Comparison of ENCODE assay signal across 28 cellular contexts in the genomic region with DNA sequence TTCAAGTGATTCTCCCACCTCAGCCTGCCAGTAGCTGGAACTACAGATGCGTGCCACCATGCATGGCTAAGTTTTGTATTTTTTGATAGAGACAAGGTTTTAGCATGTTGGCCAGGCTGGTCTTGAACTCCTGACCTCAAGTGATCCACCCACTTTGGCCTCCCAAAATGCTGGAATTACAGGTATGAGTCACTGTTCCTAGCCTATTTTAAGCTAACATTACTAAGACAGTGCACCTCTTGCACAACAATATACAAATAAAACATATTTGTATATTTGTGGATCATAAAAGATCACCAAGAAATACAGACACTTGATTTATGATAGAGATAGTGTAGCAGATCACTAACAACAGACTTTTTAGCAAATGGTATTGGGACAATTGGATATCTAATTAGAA.
A peak's percentile ranks its signal among the peaks of the same experiment; 100 is the strongest.
DNase-seq lines count a peak whose midpoint lies in the region; ATAC-seq and TF ChIP-seq lines count a peak whose summit lies in the region.
"Had no signal": no experiment of that assay in that cellular context is flagged by ENCODE, and none has a peak within 500 bp of the region (broad histone marks: within the 10 kb centered on the region; RNA-seq: fewer than 3 reads in every experiment).

No MANE protein-coding gene starts in this region.

- no peaks in the 10 kb centered on the region for H3K9me3 Mint-ChIP-seq in MCF 10A (ENCODE audit: unreplicated experiment)
- H3K9me3 Mint-ChIP-seq: activated naive CD8-positive, alpha-beta T cell treated with anti-CD3 and anti-CD28 coated beads for 36 hours; CD8-positive, alpha-beta T cell; stimulated activated naive CD8-positive, alpha-beta T cell treated with anti-CD3 and anti-CD28 coated beads, Interleukin-15, amount 100 ng/mL, for 72 hours had no signal

- H2AFZ ChIP-seq in PC-3 (ENCODE audit: low read length) (no peak overlapping the region), fibroblast of lung (ENCODE audit: low read length) (no peak overlapping the region)

- ATAC-seq in PC-3, result peak; percentile 46
- no peak for ATAC-seq in activated CD4-positive, CD25-positive, alpha-beta regulatory T cell treated with anti-CD3 and anti-CD28 coated beads, Interleukin-2, amount 50 U/mL, for 24 hours
- ATAC-seq in body of pancreas, result no peak
- no peak for ATAC-seq in GM19463 (IDR thresholded peaks at IDR 0.05; ENCODE audit: unreplicated experiment)
- ATAC-seq: CD8-positive, alpha-beta T cell; left ventricle myocardium superior; naive thymus-derived CD4-positive, alpha-beta T cell; stimulated activated naive CD8-positive, alpha-beta T cell treated with anti-CD3 and anti-CD28 coated beads, Interleukin-15, amount 100 ng/mL, for 72 hours had no signal

- H3F3A ChIP-seq in PC-3 (ENCODE audit: low read length, unreplicated experiment), result peaks cover 5% of the 10 kb centered on the region

- TF ChIP-seq POLR2A in breast epithelium (IDR thresholded peaks at IDR 0.05) (no peak), body of pancreas (IDR thresholded peaks at IDR 0.05) (no peak)

- 78 to 82% methylated on average over 1 of the region's 1 CpG for WGBS in body of pancreas, 2 donors

- no peak overlapping the region for H3K27ac ChIP-seq in breast epithelium
- H3K27ac ChIP-seq in PC-3 (ENCODE audit: low read length), result peak overlapping the region; percentile 46
- no peak overlapping the region for H3K27ac ChIP-seq in fibroblast of lung (ENCODE audit: insufficient read depth, low read length)
- H3K27ac ChIP-seq in body of pancreas, result no peak overlapping the region
- H3K27ac ChIP-seq: psoas muscle, thyroid gland, VCaP had no signal

- H3K9ac ChIP-seq in PC-3 (ENCODE audit: low read length) (no peak overlapping the region), fibroblast of lung (ENCODE audit: insufficient read depth, low read length) (no peak overlapping the region)

- H3K27ac Mint-ChIP-seq in MCF 10A (ENCODE audit: low read depth, unreplicated experiment), result no peak overlapping the region
- H3K27ac Mint-ChIP-seq: activated naive CD8-positive, alpha-beta T cell treated with anti-CD3 and anti-CD28 coated beads for 36 hours; CD8-positive, alpha-beta T cell; naive thymus-derived CD4-positive, alpha-beta T cell; stimulated activated naive CD8-positive, alpha-beta T cell treated with anti-CD3 and anti-CD28 coated beads, Interleukin-15, amount 100 ng/mL, for 72 hours had no signal

- BruUV-seq in MCF 10A (replicated peaks; lab: Mats Ljungman, UMichigan), result no TSS peak
- BruUV-seq in PC-3 (replicated peaks; lab: Mats Ljungman, UMichigan), result no TSS peak

- H3K27me3 ChIP-seq in breast epithelium, result no peaks in the 10 kb centered on the region
- no peaks in the 10 kb centered on the region for H3K27me3 ChIP-seq in PC-3 (ENCODE audit: low read length)
- H3K27me3 ChIP-seq in fibroblast of lung (ENCODE audit: control insufficient read depth, insufficient read depth, low read length), result no peaks in the 10 kb centered on the region
- H3K27me3 ChIP-seq in body of pancreas, result no peaks in the 10 kb centered on the region
- H3K27me3 ChIP-seq: thyroid gland had no signal

- H3K4me1 Mint-ChIP-seq in MCF 10A (ENCODE audit: insufficient read depth, unreplicated experiment), result no peaks in the 10 kb centered on the region
- H3K4me1 Mint-ChIP-seq: activated naive CD8-positive, alpha-beta T cell treated with anti-CD3 and anti-CD28 coated beads for 36 hours; naive thymus-derived CD4-positive, alpha-beta T cell; stimulated activated naive CD8-positive, alpha-beta T cell treated with anti-CD3 and anti-CD28 coated beads, Interleukin-15, amount 100 ng/mL, for 72 hours had no signal

- POLR2A ChIA-PET in MCF 10A (lab: Yijun Ruan, JAX) (interaction anchor here (0.6 to 2.2 kb wide), 6 partner anchors 9 to 852 kb away, joined by 3 to 11 read pairs (median 4); no protein-coding TSS in a partner anchor), PC-3 (lab: Charles Lee; ENCODE audit: unreplicated experiment) (no interaction called here)

- no peaks in the 10 kb centered on the region for H4K20me1 ChIP-seq in PC-3 (ENCODE audit: low read length)
- no peaks in the 10 kb centered on the region for H4K20me1 ChIP-seq in fibroblast of lung (ENCODE audit: control insufficient read depth, extremely low read depth, insufficient read depth, low read length)

- H3K4me1 ChIP-seq in breast epithelium (no peaks in the 10 kb centered on the region), PC-3 (ENCODE audit: insufficient read depth, low read length) (peaks cover 34% of the 10 kb centered on the region), fibroblast of lung (ENCODE audit: control insufficient read depth, extremely low read depth, insufficient read depth, low read length) (no peaks in the 10 kb centered on the region), body of pancreas (no peaks in the 10 kb centered on the region)
- H3K4me1 ChIP-seq: psoas muscle, thyroid gland had no signal

- no peaks in the 10 kb centered on the region for H3K9me3 ChIP-seq in breast epithelium
- no peaks in the 10 kb centered on the region for H3K9me3 ChIP-seq in PC-3 (ENCODE audit: low read length)
- H3K9me3 ChIP-seq in fibroblast of lung (ENCODE audit: control insufficient read depth, insufficient read depth, low read depth, low read length), result no peaks in the 10 kb centered on the region
- no peaks in the 10 kb centered on the region for H3K9me3 ChIP-seq in body of pancreas
- H3K9me3 ChIP-seq: psoas muscle, thyroid gland had no signal

- H3K4me3 ChIP-seq in breast epithelium, result no peak overlapping the region
- H3K4me3 ChIP-seq in PC-3 (ENCODE audit: low read length), result no peak overlapping the region
- H3K4me3 ChIP-seq in fibroblast of lung (replicated peaks in 1 of 4; ENCODE audit: control extremely low read depth in 1 of 4, insufficient read depth in 1 of 4, low read depth in 3 of 4, low read length in 4 of 4), result no peak overlapping the region
- H3K4me3 ChIP-seq in body of pancreas, result no peak overlapping the region
- H3K4me3 ChIP-seq: psoas muscle, thyroid gland had no signal

- intact Hi-C loops in MCF 10A (cut with micrococcal nuclease) (no loop called here), breast epithelium (cut with DNase I; ENCODE audit: low total_unique reads) (no loop called here), PC-3 (cut with micrococcal nuclease) (no loop called here), body of pancreas (cut with DNase I) (no loop called here)

- H3K36me3 ChIP-seq in breast epithelium, result no peaks in the 10 kb centered on the region
- H3K36me3 ChIP-seq in PC-3 (ENCODE audit: low read depth, low read length), result no peaks in the 10 kb centered on the region
- H3K36me3 ChIP-seq in fibroblast of lung (ENCODE audit: control insufficient read depth, insufficient read depth, low read length), result no peaks in the 10 kb centered on the region
- no peaks in the 10 kb centered on the region for H3K36me3 ChIP-seq in body of pancreas (replicated peaks in 1 of 2; ENCODE audit: insufficient read depth in 1 of 2, low read depth in 2 of 2)
- H3K36me3 ChIP-seq: thyroid gland had no signal

- H3K27me3 Mint-ChIP-seq in MCF 10A (ENCODE audit: insufficient read depth, unreplicated experiment), result no peaks in the 10 kb centered on the region
- H3K27me3 Mint-ChIP-seq: activated naive CD8-positive, alpha-beta T cell treated with anti-CD3 and anti-CD28 coated beads for 36 hours; stimulated activated naive CD8-positive, alpha-beta T cell treated with anti-CD3 and anti-CD28 coated beads, Interleukin-15, amount 100 ng/mL, for 72 hours had no signal

- no peak for TF ChIP-seq CTCF in MCF 10A (IDR thresholded peaks at IDR 0.05; ENCODE audit: unreplicated experiment)
- no peak for TF ChIP-seq CTCF in breast epithelium (IDR thresholded peaks at IDR 0.05)
- no peak for TF ChIP-seq CTCF in PC-3 (conservative IDR thresholded peaks at IDR 0.05; ENCODE audit: low read depth, low read length)
- TF ChIP-seq CTCF in fibroblast of lung (conservative IDR thresholded peaks at IDR 0.05 in 1 of 2, IDR thresholded peaks at IDR 0.05 in 1 of 2; ENCODE audit: low read depth in 1 of 2, low read length in 2 of 2), result no peak
- TF ChIP-seq CTCF in body of pancreas (IDR thresholded peaks at IDR 0.05), result no peak

- H3K79me2 ChIP-seq in PC-3 (ENCODE audit: low read length) (no peaks in the 10 kb centered on the region), fibroblast of lung (ENCODE audit: control insufficient read depth, insufficient read depth, low read length) (no peaks in the 10 kb centered on the region)

- CTCF ChIA-PET in MCF 10A (lab: Yijun Ruan, JAX) (interaction anchor here (0.6 to 1.2 kb wide), 6 partner anchors 10 to 1516 kb away, joined by 3 read pairs; no protein-coding TSS in a partner anchor), PC-3 (lab: Charles Lee) (interaction anchor here (0.6 kb wide), 1 partner anchor 1136 kb away, joined by 3 read pairs; no protein-coding TSS in a partner anchor)

- H3K9me2 ChIP-seq in PC-3 (replicated peaks; ENCODE audit: low read length), result no peaks in the 10 kb centered on the region

- no peak overlapping the region for H3K4me3 Mint-ChIP-seq in MCF 10A (ENCODE audit: unreplicated experiment)
- H3K4me3 Mint-ChIP-seq: activated naive CD8-positive, alpha-beta T cell treated with anti-CD3 and anti-CD28 coated beads for 36 hours; CD8-positive, alpha-beta T cell; naive thymus-derived CD4-positive, alpha-beta T cell; stimulated activated naive CD8-positive, alpha-beta T cell treated with anti-CD3 and anti-CD28 coated beads, Interleukin-15, amount 100 ng/mL, for 72 hours had no signal

- H3K4me2 ChIP-seq in PC-3 (ENCODE audit: low read length), result peak overlapping the region; percentile 54
- H3K4me2 ChIP-seq in fibroblast of lung (ENCODE audit: extremely low read depth, insufficient read depth, low read length), result no peak overlapping the region

- H3K36me3 Mint-ChIP-seq in MCF 10A (ENCODE audit: insufficient read depth, unreplicated experiment), result no peaks in the 10 kb centered on the region
- H3K36me3 Mint-ChIP-seq: activated naive CD8-positive, alpha-beta T cell treated with anti-CD3 and anti-CD28 coated beads for 36 hours; CD8-positive, alpha-beta T cell; naive thymus-derived CD4-positive, alpha-beta T cell had no signal

- DNase-seq in MCF 10A (ENCODE audit: unreplicated experiment) (peak; percentile 65), breast epithelium (ENCODE audit: low spot score in 2 of 2) (no peak), PC-3 (peak; percentile 90), fibroblast of lung (ENCODE audit: low read depth in 2 of 2) (peak; percentile 6 to 32), stromal cell of bone marrow (ENCODE audit: low read depth) (peak; percentile 21), body of pancreas (no peak)
- DNase-seq: 8988T; activated CD4-positive, alpha-beta T cell treated with anti-CD3 and anti-CD28 coated beads for 48 hours; activated CD8-positive, alpha-beta memory T cell treated with anti-CD3 and anti-CD28 coated beads for 24 hours; activated effector memory CD4-positive, alpha-beta T cell treated with anti-CD3 and anti-CD28 coated beads, Interleukin-2, amount 50 U/mL, for 16 hours; activated naive CD8-positive, alpha-beta T cell treated with anti-CD3 and anti-CD28 coated beads for 36 hours; CD8-positive, alpha-beta T cell; cerebellar nuclear complex; islet precursor cell; left ventricle myocardium superior; midbrain; naive thymus-derived CD4-positive, alpha-beta T cell; NCI-H1092; NCI-H1694 treated with DMSO at 0.1 percent for 48 hours; NCI-H524; NK-92 treated with Interleukin-12 subunit alpha and Interleukin-12 subunit beta, amount 100 ng/mL, for 24 hours; psoas muscle; SHP77; stimulated activated naive CD8-positive, alpha-beta T cell treated with anti-CD3 and anti-CD28 coated beads, Interleukin-15, amount 100 ng/mL, for 72 hours; thyroid gland had no signal

Comparison
In these comparisons a context has a peak if more than half of its experiments do, and no peak if none do; other contexts are left out.
1. DNase-seq: peak in MCF 10A (single experiment), PC-3 (single experiment), fibroblast of lung (2 of 2) and stromal cell of bone marrow (single experiment); none in breast epithelium (0 of 2) and body of pancreas (0 of 4).